22 cellular contexts compared by ENCODE assay signal in genomic region chr18:58697131-58697530, GRCh38. TPM values are rescaled to one million over a fixed set of nuclear protein-coding genes. Genes with fewer than 3 reads are reported as not detected.
DNase-seq lines count a peak whose midpoint lies in the region; ATAC-seq and TF ChIP-seq lines count a peak whose summit lies in the region.
"Had no signal": no experiment of that assay in that cellular context is flagged by ENCODE, and none has a peak within 500 bp of the region (broad histone marks: within the 10 kb centered on the region; RNA-seq: fewer than 3 reads in every experiment).

No MANE protein-coding gene starts in this region.

- H3K36me3 Mint-ChIP-seq in CD8-positive, alpha-beta T cell = peaks cover 46% of the 10 kb centered on the region
- H3K36me3 Mint-ChIP-seq in activated T-helper 17 cell treated with anti-CD3 and anti-CD28 coated beads, Interleukin-2, amount 50 U/mL, for 72 hours (ENCODE audit: low read depth) = peaks cover 21% of the 10 kb centered on the region
- peaks cover 23% of the 10 kb centered on the region for H3K36me3 Mint-ChIP-seq in memory B cell

- no peaks in the 10 kb centered on the region for H3K27me3 ChIP-seq in CD8-positive, alpha-beta T cell (ENCODE audit: insufficient read depth, low read length)
- H3K27me3 ChIP-seq in colonic mucosa = no peaks in the 10 kb centered on the region
- H3K27me3 ChIP-seq: brain microvascular endothelial cell, heart left ventricle, neutrophil, stomach had no signal

- intact Hi-C loops in CD8-positive, alpha-beta T cell (cut with DNase I, micrococcal nuclease) = no loop called here
- intact Hi-C loops in colonic mucosa (cut with DNase I) = no loop called here

- H3K27me3 Mint-ChIP-seq in CD8-positive, alpha-beta T cell (ENCODE audit: low read depth) = no peaks in the 10 kb centered on the region
- H3K27me3 Mint-ChIP-seq in activated T-helper 17 cell treated with anti-CD3 and anti-CD28 coated beads, Interleukin-2, amount 50 U/mL, for 72 hours = no peaks in the 10 kb centered on the region
- no peaks in the 10 kb centered on the region for H3K27me3 Mint-ChIP-seq in memory B cell
- H3K27me3 Mint-ChIP-seq: type B pancreatic cell had no signal

- H3K4me1 ChIP-seq in CD8-positive, alpha-beta T cell (ENCODE audit: insufficient read depth, low read length) = peaks cover 37% of the 10 kb centered on the region
- H3K4me1 ChIP-seq in colonic mucosa = no peaks in the 10 kb centered on the region
- H3K4me1 ChIP-seq: psoas muscle had no signal

- TF ChIP-seq CTCF in CD8-positive, alpha-beta T cell (IDR thresholded peaks at IDR 0.05) = no peak
- no peak for TF ChIP-seq CTCF in colonic mucosa (IDR thresholded peaks at IDR 0.05)

- no peak overlapping the region for H3K9ac ChIP-seq in colonic mucosa (ENCODE audit: low read depth in 2 of 2, low read length in 2 of 2)
- H3K9ac ChIP-seq: KMS-11 had no signal

- H3K27ac Mint-ChIP-seq in CD8-positive, alpha-beta T cell = peak overlapping the region; percentile 16
- peak overlapping the region; percentile 31 for H3K27ac Mint-ChIP-seq in activated T-helper 17 cell treated with anti-CD3 and anti-CD28 coated beads, Interleukin-2, amount 50 U/mL, for 72 hours
- H3K27ac Mint-ChIP-seq in memory B cell = peak overlapping the region; percentile 40
- H3K27ac Mint-ChIP-seq: type B pancreatic cell had no signal

- H3K27ac ChIP-seq in CD8-positive, alpha-beta T cell (ENCODE audit: low read depth, low read length) = no peak overlapping the region
- H3K27ac ChIP-seq in colonic mucosa = no peak overlapping the region
- H3K27ac ChIP-seq: 22Rv1, brain microvascular endothelial cell, heart left ventricle, KMS-11, neutrophil, psoas muscle, skin epidermis, stomach had no signal

- no peaks in the 10 kb centered on the region for H3K9me3 ChIP-seq in CD8-positive, alpha-beta T cell (ENCODE audit: low read length)
- no peaks in the 10 kb centered on the region for H3K9me3 ChIP-seq in colonic mucosa
- H3K9me3 ChIP-seq: HAP-1, heart left ventricle, mucosa of descending colon, neutrophil, psoas muscle, stomach had no signal

- peak; percentile 37 to 44 for ATAC-seq in activated CD4-positive, CD25-positive, alpha-beta regulatory T cell treated with anti-CD3 and anti-CD28 coated beads, Interleukin-2, amount 50 U/mL, for 24 hours
- ATAC-seq in CD8-positive, alpha-beta T cell = no peak
- peak; percentile 47 for ATAC-seq in activated T-helper 17 cell treated with anti-CD3 and anti-CD28 coated beads, Interleukin-2, amount 50 U/mL, for 72 hours (replicated peaks)
- no peak for ATAC-seq in memory B cell (ENCODE audit: low read depth)
- ATAC-seq: heart left ventricle, left lobe of liver, mucosa of descending colon, psoas muscle had no signal

- H3K4me3 ChIP-seq in CD8-positive, alpha-beta T cell (ENCODE audit: low read depth, low read length) = no peak overlapping the region
- no peak overlapping the region for H3K4me3 ChIP-seq in colonic mucosa
- H3K4me3 ChIP-seq: HAP-1, heart left ventricle, mucosa of descending colon, psoas muscle, skin epidermis, stomach had no signal

- H3K4me1 Mint-ChIP-seq in CD8-positive, alpha-beta T cell (ENCODE audit: low read depth) = peaks cover 59% of the 10 kb centered on the region
- H3K4me1 Mint-ChIP-seq in activated T-helper 17 cell treated with anti-CD3 and anti-CD28 coated beads, Interleukin-2, amount 50 U/mL, for 72 hours = peaks cover 50% of the 10 kb centered on the region
- H3K4me1 Mint-ChIP-seq in memory B cell = peaks cover 24% of the 10 kb centered on the region

- H3K36me3 ChIP-seq in CD8-positive, alpha-beta T cell (ENCODE audit: insufficient read depth, low read length) = peaks cover 9% of the 10 kb centered on the region
- no peaks in the 10 kb centered on the region for H3K36me3 ChIP-seq in colonic mucosa
- H3K36me3 ChIP-seq: brain microvascular endothelial cell had no signal

- POLR2A ChIA-PET in CD8-positive, alpha-beta T cell (lab: Charles Lee) = interaction anchor here (0.7 to 1.8 kb wide), 2 partner anchors 14 to 25 kb away, joined by 3 to 11 read pairs; partner anchors contain the start of gene MALT1

- CTCF ChIA-PET in CD8-positive, alpha-beta T cell (lab: Charles Lee) = interaction anchor here (1.2 to 1.3 kb wide), 2 partner anchors 14 to 66 kb away, joined by 4 to 6 read pairs; no protein-coding TSS in a partner anchor

- H3K4me3 Mint-ChIP-seq in CD8-positive, alpha-beta T cell = peak overlapping the region; percentile 33
- no peak overlapping the region for H3K4me3 Mint-ChIP-seq in activated T-helper 17 cell treated with anti-CD3 and anti-CD28 coated beads, Interleukin-2, amount 50 U/mL, for 72 hours
- no peak overlapping the region for H3K4me3 Mint-ChIP-seq in memory B cell
- H3K4me3 Mint-ChIP-seq: type B pancreatic cell had no signal

- DNase-seq in activated CD4-positive, CD25-positive, alpha-beta regulatory T cell treated with anti-CD3 and anti-CD28 coated beads, Interleukin-2, amount 50 U/mL, for 72 hours = no peak
- no peak for DNase-seq in CD8-positive, alpha-beta T cell
- DNase-seq in memory B cell (ENCODE audit: low spot score in 2 of 2) (no peak), DMS79 (lab: John Stamatoyannopoulos, UW) (no peak), activated gamma-delta T cell (lab: John Stamatoyannopoulos, UW) (no peak), colonic mucosa (no peak)
- DNase-seq: brain microvascular endothelial cell, heart left ventricle, mucosa of descending colon, NCI-H2029, psoas muscle, SIG-M5, stomach had no signal

- H3K9me3 Mint-ChIP-seq in CD8-positive, alpha-beta T cell = no peaks in the 10 kb centered on the region
- no peaks in the 10 kb centered on the region for H3K9me3 Mint-ChIP-seq in activated T-helper 17 cell treated with anti-CD3 and anti-CD28 coated beads, Interleukin-2, amount 50 U/mL, for 72 hours
- H3K9me3 Mint-ChIP-seq in memory B cell = no peaks in the 10 kb centered on the region
- H3K9me3 Mint-ChIP-seq: type B pancreatic cell had no signal

RNA-seq across cellular contexts. Expression of gene MALT1, which starts 25.9 kb away (rescaled TPM):
- total RNA-seq in CD8-positive, alpha-beta T cell = 10 to 100 TPM; 67.9 to 69.9 TPM
- total RNA-seq in activated T-helper 17 cell treated with anti-CD3 and anti-CD28 coated beads, Interleukin-2, amount 50 U/mL, for 72 hours = 10 to 100 TPM; 45.3 to 92.3 TPM
- total RNA-seq in colonic mucosa = 10 to 100 TPM; 22.1 to 30.9 TPM

Comparison
In these comparisons a context has a peak if more than half of its experiments do, and no peak if none do; other contexts are left out.
1. ATAC-seq: peak in activated CD4-positive, CD25-positive, alpha-beta regulatory T cell treated with anti-CD3 and anti-CD28 coated beads, Interleukin-2, amount 50 U/mL, for 24 hours (2 of 2) and activated T-helper 17 cell treated with anti-CD3 and anti-CD28 coated beads, Interleukin-2, amount 50 U/mL, for 72 hours (single experiment); none in CD8-positive, alpha-beta T cell (single experiment) and memory B cell (single experiment).
2. Peak in every context shown above with its lines, with median percentiles within 50 percentile points of each other: H3K27ac Mint-ChIP-seq.